Comparison of ENCODE assay signal across 9 cellular contexts in the genomic region with DNA sequence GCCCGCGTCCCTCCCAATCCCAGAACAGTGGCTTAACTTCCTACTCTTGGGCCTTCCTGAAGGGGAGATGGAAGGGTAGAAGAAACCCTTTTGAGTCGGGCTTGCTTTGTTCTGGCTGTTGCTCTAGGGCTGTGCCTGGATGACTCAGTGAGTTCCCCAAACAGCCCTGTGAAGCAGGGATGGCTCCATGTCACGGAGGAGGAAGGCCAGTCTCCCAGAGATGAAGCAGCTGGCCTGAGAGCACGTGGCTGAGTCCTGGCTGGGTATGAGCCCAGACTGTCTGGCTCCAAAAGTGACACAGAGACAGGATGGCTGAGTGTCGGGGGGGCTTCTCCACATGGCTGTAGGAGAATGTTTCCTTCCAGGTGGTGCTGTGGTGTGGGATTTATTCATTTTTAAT.
DNase-seq lines count a peak whose midpoint lies in the region; FAIRE-seq and TF ChIP-seq lines count a peak whose summit lies in the region.
"Had no signal": no experiment of that assay in that cellular context is flagged by ENCODE, and none has a peak within 500 bp of the region (broad histone marks: within the 10 kb centered on the region; RNA-seq: fewer than 3 reads in every experiment).

No MANE protein-coding gene starts in this region.

- H3K4me3 Mint-ChIP-seq in T-helper 2 cell treated with Interferon-gamma antibody and Interleukin-4, amounts not matched to agents 5 μg/mL and 100 μg/mL, for 36 hours = peak overlapping the region; percentile 81

- FAIRE-seq in HTR-8/SVneo (lab: Jason Lieb, UNC) = no peak

- H3K36me3 Mint-ChIP-seq in T-helper 2 cell treated with Interferon-gamma antibody and Interleukin-4, amounts not matched to agents 5 μg/mL and 100 μg/mL, for 36 hours (ENCODE audit: low read depth) = peaks cover 52% of the 10 kb centered on the region

- no peaks in the 10 kb centered on the region for H3K36me3 ChIP-seq in neutrophil

- H3K27ac Mint-ChIP-seq in T-helper 2 cell treated with Interferon-gamma antibody and Interleukin-4, amounts not matched to agents 5 μg/mL and 100 μg/mL, for 36 hours = peak overlapping the region; percentile 98

- peak; percentile 28 for DNase-seq in DMS153 (lab: John Stamatoyannopoulos, UW)
- DNase-seq in DMS153 treated with DMSO at 0.1 percent for 48 hours (lab: John Stamatoyannopoulos, UW; ENCODE audit: unreplicated experiment) = no peak
- no peak for DNase-seq in T-helper 2 cell treated with Interferon-gamma antibody and Interleukin-4, amounts not matched to agents 5 μg/mL and 100 μg/mL, for 36 hours (ENCODE audit: low spot score)
- DNase-seq in fibroblast of mammary gland (ENCODE audit: low read depth) = peak; percentile 89
- no peak for DNase-seq in RKO (ENCODE audit: low spot score)
- DNase-seq in NCI-H146 treated with DMSO at 0.1 percent for 48 hours (lab: John Stamatoyannopoulos, UW; ENCODE audit: unreplicated experiment) = no peak
- DNase-seq in HTR-8/SVneo (ENCODE audit: insufficient read length, low spot score) = no peak

- no peak overlapping the region for H3K4me3 ChIP-seq in fibroblast of mammary gland (ENCODE audit: control insufficient read depth, low read depth, low read length)
- H3K4me3 ChIP-seq in neutrophil (ENCODE audit: low read depth in 1 of 2, low read length in 1 of 2) = peak overlapping the region; percentile 55 to 56

- H3K4me1 Mint-ChIP-seq in T-helper 2 cell treated with Interferon-gamma antibody and Interleukin-4, amounts not matched to agents 5 μg/mL and 100 μg/mL, for 36 hours (ENCODE audit: low read depth) = peaks cover 62% of the 10 kb centered on the region

- no peaks in the 10 kb centered on the region for H3K27me3 Mint-ChIP-seq in T-helper 2 cell treated with Interferon-gamma antibody and Interleukin-4, amounts not matched to agents 5 μg/mL and 100 μg/mL, for 36 hours (ENCODE audit: low read depth)

- no peaks in the 10 kb centered on the region for H3K9me3 ChIP-seq in neutrophil

- H3K27ac ChIP-seq in neutrophil = peak overlapping the region; percentile 95
- H3K27ac ChIP-seq: 22Rv1 had no signal

- no peaks in the 10 kb centered on the region for H3K27me3 ChIP-seq in neutrophil

- TF ChIP-seq CTCF in fibroblast of mammary gland (conservative IDR thresholded peaks at IDR 0.05; ENCODE audit: control insufficient read depth, insufficient read depth, low read depth, low read length) (no peak), neutrophil (IDR thresholded peaks at IDR 0.05) (no peak)

- peaks cover 79 to 84% of the 10 kb centered on the region in 2 experiments for H3K4me1 ChIP-seq in neutrophil (ENCODE audit: control insufficient read depth in 1 of 2, insufficient read depth in 1 of 2, low read depth in 1 of 2, low read length in 1 of 2)

- H3K9me3 Mint-ChIP-seq in T-helper 2 cell treated with Interferon-gamma antibody and Interleukin-4, amounts not matched to agents 5 μg/mL and 100 μg/mL, for 36 hours = no peaks in the 10 kb centered on the region

Comparison
In these comparisons a context has a peak if more than half of its experiments do, and no peak if none do; other contexts are left out.
1. DNase-seq: peak in DMS153 (single experiment) and fibroblast of mammary gland (single experiment); none in DMS153 treated with DMSO at 0.1 percent for 48 hours (single experiment), T-helper 2 cell treated with Interferon-gamma antibody and Interleukin-4, amounts not matched to agents 5 μg/mL and 100 μg/mL, for 36 hours (single experiment), RKO (single experiment), NCI-H146 treated with DMSO at 0.1 percent for 48 hours (single experiment) and HTR-8/SVneo (single experiment).